ENCODE assay signal across 8 cellular contexts in the genomic region with DNA sequence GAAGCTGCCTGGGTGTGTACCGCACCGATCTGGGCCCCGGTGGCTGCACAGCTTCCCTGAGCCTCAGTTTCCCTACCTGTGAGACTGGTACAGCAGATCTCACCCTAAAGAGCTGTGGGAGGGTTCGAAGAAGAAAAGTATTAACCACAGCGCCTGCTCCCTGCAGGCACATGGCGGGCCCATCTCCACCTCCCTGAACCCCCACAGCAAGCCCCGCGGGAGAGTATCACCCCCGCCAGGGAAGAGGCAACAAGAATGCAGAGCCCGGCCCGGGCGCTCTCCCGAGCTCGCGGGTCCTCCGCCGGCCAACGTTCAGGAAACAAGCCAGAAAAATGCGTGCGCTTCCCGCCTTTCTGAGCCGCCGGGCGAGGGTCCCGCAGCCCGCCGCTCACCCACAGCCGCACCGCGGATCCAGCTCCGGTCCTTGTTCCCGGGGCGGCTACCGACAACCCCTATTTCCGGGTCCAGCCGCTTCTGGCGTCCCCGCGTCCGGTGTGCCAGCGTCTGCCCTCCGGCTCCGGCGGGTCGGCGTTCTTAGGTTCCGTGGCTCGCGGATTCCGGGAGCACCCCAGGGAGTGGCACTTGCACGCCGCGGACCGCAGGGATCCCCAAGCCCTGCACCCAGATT. TPM values are rescaled to one million over a fixed set of nuclear protein-coding genes. Genes with fewer than 3 reads are reported as not detected.
DNase-seq lines count a peak whose midpoint lies in the region; ATAC-seq and TF ChIP-seq lines count a peak whose summit lies in the region.

TSS of gene TOP3B (minus strand) at position 450 of the 628 bp plus-strand sequence. CDS start 7,078 bp downstream, outside the sequence.

- H3K4me3 ChIP-seq in left lung, result peak within 1 kb of the TSS; percentile 81 to 89

- H3K9me3 ChIP-seq in ES-I3 (ENCODE audit: control insufficient read depth, insufficient read depth, low read length) (no peaks in the 10 kb centered on the region), left lung (no peaks in the 10 kb centered on the region)

- H3K27ac Mint-ChIP-seq in dendritic cell treated with granulocyte-macrophage colony-stimulating factor and Interleukin-4, amounts not matched to agents 40 ng/mL and 50 ng/mL, for 4 days, result peak within 1 kb of the TSS; percentile 88

- no peak for TF ChIP-seq CTCF in left lung (IDR thresholded peaks at IDR 0.05)

- H3K36me3 Mint-ChIP-seq in dendritic cell treated with granulocyte-macrophage colony-stimulating factor and Interleukin-4, amounts not matched to agents 40 ng/mL and 50 ng/mL, for 4 days (ENCODE audit: low read depth), result peaks cover 28% of the 10 kb centered on the region

- intact Hi-C loops in dendritic cell treated with granulocyte-macrophage colony-stimulating factor and Interleukin-4, amounts not matched to agents 40 ng/mL and 50 ng/mL, for 4 days (cut with micrococcal nuclease), result no loop called here
- intact Hi-C loops in left lung (cut with DNase I), result no loop called here

- H3K36me3 ChIP-seq in ES-I3 (ENCODE audit: insufficient read depth, low read length), result peaks cover 4% of the 10 kb centered on the region; the same call in 1 of the 2 replicates
- H3K36me3 ChIP-seq in left lung, result peaks cover 0 to 6% of the 10 kb centered on the region in 2 donors

- no peaks in the 10 kb centered on the region for H3K9me3 Mint-ChIP-seq in dendritic cell treated with granulocyte-macrophage colony-stimulating factor and Interleukin-4, amounts not matched to agents 40 ng/mL and 50 ng/mL, for 4 days

- no peaks in the 10 kb centered on the region for H3K4me1 ChIP-seq in ES-I3 (ENCODE audit: insufficient read depth, low read length)
- H3K4me1 ChIP-seq in left lung, result peaks cover 10 to 19% of the 10 kb centered on the region in 2 donors

- peaks cover 36% of the 10 kb centered on the region for H3K4me1 Mint-ChIP-seq in dendritic cell treated with granulocyte-macrophage colony-stimulating factor and Interleukin-4, amounts not matched to agents 40 ng/mL and 50 ng/mL, for 4 days (ENCODE audit: low read depth)

- peak; percentile 49 for DNase-seq in NCI-H524 treated with DMSO at 0.1 percent for 48 hours (lab: John Stamatoyannopoulos, UW)
- DNase-seq in activated CD4-positive, alpha-beta T cell treated with anti-CD3 and anti-CD28 coated beads, Interleukin-2, amount 50 U/mL, for 1 hour, result peak; percentile 78
- peak; percentile 80 to 95 for DNase-seq in left lung
- peak; percentile 87 to 90 for DNase-seq in stimulated activated CD4-positive, alpha-beta T cell treated with anti-CD3 and anti-CD28 coated beads, Interleukin-2, amount 100 ng/mL, for 24 hours
- no peak for DNase-seq in GF-D8 (lab: John Stamatoyannopoulos, UW)

- no peaks in the 10 kb centered on the region for H3K27me3 ChIP-seq in left lung

- ATAC-seq in HG03097 (IDR thresholded peaks at IDR 0.05; ENCODE audit: low FRiP score, unreplicated experiment) (peak; percentile 79), left lung (peak; percentile 97)

- H3K27me3 Mint-ChIP-seq in dendritic cell treated with granulocyte-macrophage colony-stimulating factor and Interleukin-4, amounts not matched to agents 40 ng/mL and 50 ng/mL, for 4 days, result no peaks in the 10 kb centered on the region

- peak within 1 kb of the TSS; percentile 85 for H3K9ac ChIP-seq in ES-I3 (ENCODE audit: low read depth, low read length)

- peak within 1 kb of the TSS in 1 of 2 donors; percentile 81 for H3K27ac ChIP-seq in left lung

- H3K4me3 Mint-ChIP-seq in dendritic cell treated with granulocyte-macrophage colony-stimulating factor and Interleukin-4, amounts not matched to agents 40 ng/mL and 50 ng/mL, for 4 days, result peak within 1 kb of the TSS; percentile 86

RNA-seq across cellular contexts. Expression of gene TOP3B, which starts in this region (rescaled TPM):
- 10 to 100 TPM; 22.5 to 33.6 TPM for total RNA-seq in left lung
